ENCODE assay signal across 13 cellular contexts in genomic region chr12:47855502-47855901, GRCh38. TPM values are rescaled to one million over a fixed set of nuclear protein-coding genes. Genes with fewer than 3 reads are reported as not detected.
"Had no signal": no experiment of that assay in that cellular context is flagged by ENCODE, and none has a peak within 500 bp of the region (broad histone marks: within the 10 kb centered on the region; RNA-seq: fewer than 3 reads in every experiment).

No MANE protein-coding gene starts in this region.

- H3K27me3 Mint-ChIP-seq: activated CD4-positive, alpha-beta memory T cell treated with anti-CD3 and anti-CD28 coated beads, Interleukin-2, amount 10 ng/mL, durations not matched to agents 7 days and 5 days; activated naive CD4-positive, alpha-beta T cell treated with anti-CD3 and anti-CD28 coated beads, Interleukin-2, amount 50 U/mL, for 24 hours had no signal

- H3K4me3 Mint-ChIP-seq: activated CD4-positive, alpha-beta memory T cell treated with anti-CD3 and anti-CD28 coated beads, Interleukin-2, amount 10 ng/mL, durations not matched to agents 7 days and 5 days; activated naive CD4-positive, alpha-beta T cell treated with anti-CD3 and anti-CD28 coated beads, Interleukin-2, amount 50 U/mL, for 24 hours; T-helper 2 cell treated with Interferon-gamma antibody and Interleukin-4, amounts not matched to agents 5 μg/mL and 100 μg/mL, for 36 hours had no signal

- H3K4me1 ChIP-seq: pancreas had no signal

- H3K9me3 ChIP-seq: pancreas had no signal

- DNase-seq: activated CD4-positive, alpha-beta memory T cell treated with anti-CD3 and anti-CD28 coated beads, Interleukin-2, amount 10 ng/mL, durations not matched to agents 7 days and 5 days; activated CD4-positive, CD25-positive, alpha-beta regulatory T cell treated with anti-CD3 and anti-CD28 coated beads, Interleukin-2, amount 50 U/mL, for 72 hours; activated CD8-positive, alpha-beta memory T cell treated with anti-CD3 and anti-CD28 coated beads, Interleukin-2, amount 50 U/mL, for 4 hours; caudate nucleus; effector CD4-positive, alpha-beta T cell; kidney; pancreas; retina had no signal

- ATAC-seq: pancreas had no signal

- H3K4me3 ChIP-seq: coronary artery, pancreas had no signal

- H3K27ac Mint-ChIP-seq: activated CD4-positive, alpha-beta memory T cell treated with anti-CD3 and anti-CD28 coated beads, Interleukin-2, amount 10 ng/mL, durations not matched to agents 7 days and 5 days; activated naive CD4-positive, alpha-beta T cell treated with anti-CD3 and anti-CD28 coated beads, Interleukin-2, amount 50 U/mL, for 24 hours; T-helper 2 cell treated with Interferon-gamma antibody and Interleukin-4, amounts not matched to agents 5 μg/mL and 100 μg/mL, for 36 hours had no signal

- H3K27ac ChIP-seq: coronary artery, pancreas had no signal

- H3K9me3 Mint-ChIP-seq: activated CD4-positive, alpha-beta memory T cell treated with anti-CD3 and anti-CD28 coated beads, Interleukin-2, amount 10 ng/mL, durations not matched to agents 7 days and 5 days; activated naive CD4-positive, alpha-beta T cell treated with anti-CD3 and anti-CD28 coated beads, Interleukin-2, amount 50 U/mL, for 24 hours; activated T-helper 2 cell treated with anti-CD3 and anti-CD28 coated beads, Interferon-gamma antibody, Interleukin-2, Interleukin-4, amounts not matched to agents 10 μg/mL and 5 μg/mL and 100 μg/mL, durations not matched to agents 14 hours and 24 hours and 36 hours; T-helper 2 cell treated with Interferon-gamma antibody and Interleukin-4, amounts not matched to agents 5 μg/mL and 100 μg/mL, for 36 hours had no signal

- H3K27me3 ChIP-seq: pancreas had no signal

- H3K36me3 ChIP-seq: pancreas had no signal

RNA-seq across cellular contexts. Expression of gene VDR, which starts 49.3 kb away (rescaled TPM):
- total RNA-seq: frontal cortex had no signal
